ENCODE assay signal across 18 cellular contexts in genomic region chr5:138351056-138351455, GRCh38. TPM values are rescaled to one million over a fixed set of nuclear protein-coding genes. Genes with fewer than 3 reads are reported as not detected.
DNase-seq lines count a peak whose midpoint lies in the region; ATAC-seq, FAIRE-seq and TF ChIP-seq lines count a peak whose summit lies in the region.
"Had no signal": no experiment of that assay in that cellular context is flagged by ENCODE, and none has a peak within 500 bp of the region (broad histone marks: within the 10 kb centered on the region; RNA-seq: fewer than 3 reads in every experiment).

No MANE protein-coding gene starts in this region.

- peaks cover 47% of the 10 kb centered on the region for H3K36me3 Mint-ChIP-seq in brain
- peaks cover 16% of the 10 kb centered on the region for H3K36me3 Mint-ChIP-seq in activated CD8-positive, alpha-beta T cell treated with anti-CD3 and anti-CD28 coated beads for 36 hours (ENCODE audit: low read depth)

- H3K4me3 Mint-ChIP-seq in brain, result peak overlapping the region in 1 of 5 experiments; percentile 88
- H3K4me3 Mint-ChIP-seq in activated CD8-positive, alpha-beta T cell treated with anti-CD3 and anti-CD28 coated beads for 36 hours, result no peak overlapping the region

- TF ChIP-seq CTCF in brain (conservative IDR thresholded peaks at IDR 0.05) (no peak), gastroesophageal sphincter (IDR thresholded peaks at IDR 0.05) (no peak)
- TF ChIP-seq CTCF in activated CD8-positive, alpha-beta T cell treated with anti-CD3 and anti-CD28 coated beads for 36 hours (IDR thresholded peaks at IDR 0.05), result no peak

- intact Hi-C loops in posterior vena cava (cut with DNase I), result no loop called here
- intact Hi-C loops in activated CD8-positive, alpha-beta T cell treated with anti-CD3 and anti-CD28 coated beads for 36 hours (cut with micrococcal nuclease), result no loop called here

- no peak overlapping the region for H3K4me3 ChIP-seq in gastroesophageal sphincter
- H3K4me3 ChIP-seq: lung, uterus had no signal

- TF ChIP-seq EP300 in gastroesophageal sphincter (IDR thresholded peaks at IDR 0.05), result no peak

- no peaks in the 10 kb centered on the region for H3K9me3 ChIP-seq in gastroesophageal sphincter
- H3K9me3 ChIP-seq: BE2C, uterus had no signal

- CTCF ChIA-PET in activated CD8-positive, alpha-beta T cell treated with anti-CD3 and anti-CD28 coated beads for 36 hours (lab: Charles Lee), result interaction anchor here (1.2 to 7.4 kb wide), 10 partner anchors 13 to 224 kb away, joined by 3 to 322 read pairs (median 10); partner anchors contain the start of genes BRD8, CDC25C, FAM53C and HSPA9

- ATAC-seq in gastroesophageal sphincter, result no peak
- ATAC-seq in activated CD8-positive, alpha-beta T cell treated with anti-CD3 and anti-CD28 coated beads for 36 hours, result no peak

- H3K9me3 Mint-ChIP-seq in brain, result peaks cover 7 to 15% (median 11%) of the 10 kb centered on the region in 5 experiments
- H3K9me3 Mint-ChIP-seq in activated CD8-positive, alpha-beta T cell treated with anti-CD3 and anti-CD28 coated beads for 36 hours, result peaks cover 7% of the 10 kb centered on the region

- peak; percentile 64 for FAIRE-seq in H54 (lab: Jason Lieb, UNC)
- FAIRE-seq: HTR-8/SVneo, TTC549 had no signal

- H3K27me3 ChIP-seq in gastroesophageal sphincter, result no peaks in the 10 kb centered on the region
- H3K27me3 ChIP-seq: BE2C, uterus had no signal

- H3K27me3 Mint-ChIP-seq in brain, result peaks cover 9% of the 10 kb centered on the region
- H3K27me3 Mint-ChIP-seq in activated CD8-positive, alpha-beta T cell treated with anti-CD3 and anti-CD28 coated beads for 36 hours, result no peaks in the 10 kb centered on the region

- POLR2A ChIA-PET in activated CD8-positive, alpha-beta T cell treated with anti-CD3 and anti-CD28 coated beads for 36 hours (lab: Charles Lee), result interaction anchor here (1.4 to 11.4 kb wide), 2 partner anchors 12 to 114 kb away, joined by 5 to 156 read pairs; partner anchors contain the start of genes EGR1 and FAM53C

- peaks cover 34% of the 10 kb centered on the region for H3K4me1 Mint-ChIP-seq in brain
- peaks cover 39% of the 10 kb centered on the region for H3K4me1 Mint-ChIP-seq in activated CD8-positive, alpha-beta T cell treated with anti-CD3 and anti-CD28 coated beads for 36 hours (ENCODE audit: low read depth)

- H3K27ac Mint-ChIP-seq in brain, result peak overlapping the region in 3 of 5 experiments; percentile 32 to 94 (median 87)
- no peak overlapping the region for H3K27ac Mint-ChIP-seq in activated CD8-positive, alpha-beta T cell treated with anti-CD3 and anti-CD28 coated beads for 36 hours

- peaks cover 0 to 34% of the 10 kb centered on the region in 2 donors for H3K36me3 ChIP-seq in gastroesophageal sphincter
- H3K36me3 ChIP-seq: uterus had no signal

- TF ChIP-seq POLR2A in H54 (IDR thresholded peaks at IDR 0.05; ENCODE audit: low read depth, low read length), result no peak
- TF ChIP-seq POLR2A in gastroesophageal sphincter (IDR thresholded peaks at IDR 0.05), result no peak

- H3K4me1 ChIP-seq in gastroesophageal sphincter, result peaks cover 0 to 24% (median 12%) of the 10 kb centered on the region in 3 donors

- 90% methylated on average over 1 of the region's 1 CpG; no CpG with 5 or more reads in 1 of the 2 donors for WGBS in gastroesophageal sphincter (ENCODE audit: low coverage in 1 of 2), 2 donors

- H3K27ac ChIP-seq in gastroesophageal sphincter, result peak overlapping the region in 1 of 4 donors; percentile 6
- H3K27ac ChIP-seq: uterus had no signal

- DNase-seq in A172 (ENCODE audit: low spot score) (peak; percentile 59), H54 (ENCODE audit: insufficient read length, low spot score) (peak; percentile 58), iris pigment epithelial cell (ENCODE audit: low read depth) (peak; percentile 88), posterior vena cava (ENCODE audit: low spot score) (no peak), NCI-H2029 treated with DMSO at 0.1 percent for 48 hours (lab: John Stamatoyannopoulos, UW) (no peak)
- no peak for DNase-seq in activated CD8-positive, alpha-beta T cell treated with anti-CD3 and anti-CD28 coated beads for 36 hours
- DNase-seq: activated naive CD4-positive, alpha-beta T cell treated with anti-CD3 and anti-CD28 coated beads for 36 hours; BE2C; H9; NCI-H1092; NCI-H510A; occipital lobe; uterus had no signal

RNA-seq across cellular contexts. Expression of gene KDM3B, which starts 1.4 kb away (rescaled TPM):
- 45.5 and 50.5 TPM in 2 replicates for total RNA-seq in A172 (2014; rRNA removed; shearing (Covaris generic))
- 44.3 TPM for polyA plus RNA-seq in brain (ENCODE audit: insufficient read depth, low read depth, low replicate concordance)
- total RNA-seq in posterior vena cava, result 10 to 100 TPM; 49.7 to 54.5 TPM
- 10 to 100 TPM; 63.4 to 94.0 (median 77.8) TPM for total RNA-seq in gastroesophageal sphincter
- 10 to 100 TPM; 41.6 to 41.9 TPM for total RNA-seq in activated CD8-positive, alpha-beta T cell treated with anti-CD3 and anti-CD28 coated beads for 36 hours

RNA-seq across cellular contexts. Expression of gene FAM53C, which starts 13.0 kb away (rescaled TPM):
- 25.4 and 30.7 TPM in 2 replicates for total RNA-seq in A172 (2014; rRNA removed; shearing (Covaris generic))
- polyA plus RNA-seq in brain (ENCODE audit: insufficient read depth, low read depth, low replicate concordance), result 20.9 TPM
- total RNA-seq in posterior vena cava (10 to 100 TPM; 18.7 to 20.7 TPM), gastroesophageal sphincter (10 to 100 TPM; 26.3 to 30.5 (median 29.8) TPM)
- total RNA-seq in activated CD8-positive, alpha-beta T cell treated with anti-CD3 and anti-CD28 coated beads for 36 hours, result 10 to 100 TPM; 25.8 to 29.1 TPM

RNA-seq across cellular contexts. Expression of gene CDC25C, which starts 19.5 kb away (rescaled TPM):
- 24.8 and 25.4 TPM in 2 replicates for total RNA-seq in A172 (2014; rRNA removed; shearing (Covaris generic))
- 13.2 TPM for polyA plus RNA-seq in brain (ENCODE audit: insufficient read depth, low read depth, low replicate concordance)
- total RNA-seq in posterior vena cava (not detected), gastroesophageal sphincter (under 1 TPM in 1 of 4 donors, not detected in 3; 0.45 TPM)
- 10 to 100 TPM; 12.2 to 14.6 TPM for total RNA-seq in activated CD8-positive, alpha-beta T cell treated with anti-CD3 and anti-CD28 coated beads for 36 hours

Comparison
In these comparisons a context has a peak if more than half of its experiments do, and no peak if none do; other contexts are left out.
1. DNase-seq: peak in A172 (single experiment), H54 (single experiment) and iris pigment epithelial cell (single experiment); none in posterior vena cava (single experiment), NCI-H2029 treated with DMSO at 0.1 percent for 48 hours (single experiment) and activated CD8-positive, alpha-beta T cell treated with anti-CD3 and anti-CD28 coated beads for 36 hours (single experiment).
2. RNA of gene CDC25C, which starts 19.5 kb away (total RNA-seq): 24.8 to 25.4 TPM in A172 and 12.2 to 14.6 TPM in activated CD8-positive, alpha-beta T cell treated with anti-CD3 and anti-CD28 coated beads for 36 hours; 0.45 TPM in gastroesophageal sphincter and not detected in posterior vena cava; every median in the first group is over 4 times any median in the second.